In genomic region chr16:48444574-48444973, GRCh38 we compare ENCODE assay signal across 11 cellular contexts. TPM values are rescaled to one million over a fixed set of nuclear protein-coding genes. Genes with fewer than 3 reads are reported as not detected.
DNase-seq lines count a peak whose midpoint lies in the region; ATAC-seq, FAIRE-seq and TF ChIP-seq lines count a peak whose summit lies in the region.
"Had no signal": no experiment of that assay in that cellular context is flagged by ENCODE, and none has a peak within 500 bp of the region (broad histone marks: within the 10 kb centered on the region; RNA-seq: fewer than 3 reads in every experiment).

No MANE protein-coding gene starts in this region.

- WGBS in adrenal gland, 4 donors: 30 to 46% (median 38%) methylated on average over 6 of the region's 6 CpGs

- H3K27me3 ChIP-seq in GM23338 (ENCODE audit: insufficient read depth): no peaks in the 10 kb centered on the region
- H3K27me3 ChIP-seq in adrenal gland: no peaks in the 10 kb centered on the region
- no peaks in the 10 kb centered on the region for H3K27me3 ChIP-seq in left ventricle myocardium inferior (ENCODE audit: low read depth)

- ATAC-seq in GM23338 (no peak), HG02571 (IDR thresholded peaks at IDR 0.05; ENCODE audit: unreplicated experiment) (no peak), omental fat pad (ENCODE audit: low FRiP score) (no peak), GM18498 (IDR thresholded peaks at IDR 0.05; ENCODE audit: unreplicated experiment) (no peak)

- peaks cover 4% of the 10 kb centered on the region for H3K4me1 Mint-ChIP-seq in GM23338
- H3K4me1 Mint-ChIP-seq: endodermal cell had no signal

- H3K4me3 Mint-ChIP-seq in GM23338: no peak overlapping the region
- H3K4me3 Mint-ChIP-seq: activated CD4-positive, alpha-beta memory T cell treated with anti-CD3 and anti-CD28 coated beads for 36 hours; endodermal cell had no signal

- H3K9me3 ChIP-seq in adrenal gland (replicated peaks in 1 of 3) (no peaks in the 10 kb centered on the region), left ventricle myocardium inferior (replicated peaks) (no peaks in the 10 kb centered on the region)

- H3K4me2 ChIP-seq in GM23338: no peak overlapping the region

- no peak for TF ChIP-seq CTCF in GM23338 (conservative IDR thresholded peaks at IDR 0.05; ENCODE audit: low read depth in 2 of 2)
- TF ChIP-seq CTCF in adrenal gland (IDR thresholded peaks at IDR 0.05): no peak
- no peak for TF ChIP-seq CTCF in left ventricle myocardium inferior (IDR thresholded peaks at IDR 0.05; ENCODE audit: borderline replicate concordance)
- no peak for TF ChIP-seq CTCF in omental fat pad (IDR thresholded peaks at IDR 0.05)

- H3K79me2 ChIP-seq in GM23338 (replicated peaks; ENCODE audit: insufficient read depth): no peaks in the 10 kb centered on the region

- H3K9me2 ChIP-seq in GM23338 (ENCODE audit: insufficient read depth): no peaks in the 10 kb centered on the region

- intact Hi-C loops in adrenal gland (cut with DNase I) (no loop called here), left ventricle myocardium inferior (cut with micrococcal nuclease) (no loop called here)

- H3K9me3 Mint-ChIP-seq in GM23338: no peaks in the 10 kb centered on the region
- H3K9me3 Mint-ChIP-seq: activated CD4-positive, alpha-beta memory T cell treated with anti-CD3 and anti-CD28 coated beads for 36 hours; endodermal cell had no signal

- H2AFZ ChIP-seq in GM23338: peak overlapping the region; percentile 81; the same call in 1 of the 2 replicates

- H3K4me3 ChIP-seq in GM23338 (no peak overlapping the region), adrenal gland (no peak overlapping the region), left ventricle myocardium inferior (no peak overlapping the region), skin epidermis (no peak overlapping the region)

- peaks cover 7% of the 10 kb centered on the region for H3K27me3 Mint-ChIP-seq in GM23338 (ENCODE audit: insufficient read depth, low read depth, poor library complexity)
- H3K27me3 Mint-ChIP-seq: activated CD4-positive, alpha-beta memory T cell treated with anti-CD3 and anti-CD28 coated beads for 36 hours had no signal

- H3K36me3 ChIP-seq in GM23338 (ENCODE audit: insufficient read depth) (no peaks in the 10 kb centered on the region), adrenal gland (replicated peaks in 1 of 2) (no peaks in the 10 kb centered on the region), left ventricle myocardium inferior (no peaks in the 10 kb centered on the region)

- H3K4me1 ChIP-seq in GM23338 (ENCODE audit: insufficient read depth): no peaks in the 10 kb centered on the region
- H3K4me1 ChIP-seq in adrenal gland (replicated peaks in 1 of 2): peaks cover 0 to 9% of the 10 kb centered on the region in 2 donors
- H3K4me1 ChIP-seq in left ventricle myocardium inferior: peaks cover 17% of the 10 kb centered on the region

- H3K27ac Mint-ChIP-seq in GM23338: no peak overlapping the region
- H3K27ac Mint-ChIP-seq: activated CD4-positive, alpha-beta memory T cell treated with anti-CD3 and anti-CD28 coated beads for 36 hours; endodermal cell had no signal

- no peak for DNase-seq in GM23338 (ENCODE audit: low spot score)
- DNase-seq in adrenal gland: peak in 6 of 7 donors; percentile 22 to 58 (median 32)
- DNase-seq in left ventricle myocardium inferior: no peak
- DNase-seq in omental fat pad (ENCODE audit: low spot score): no peak
- DNase-seq in frontal cortex (ENCODE audit: low spot score in 2 of 2): no peak
- DNase-seq: activated CD4-positive, alpha-beta memory T cell treated with anti-CD3 and anti-CD28 coated beads for 36 hours; endodermal cell; NCI-H774 had no signal

- no peaks in the 10 kb centered on the region for H3K36me3 Mint-ChIP-seq in GM23338 (ENCODE audit: low read depth)
- H3K36me3 Mint-ChIP-seq: activated CD4-positive, alpha-beta memory T cell treated with anti-CD3 and anti-CD28 coated beads for 36 hours had no signal

- no peaks in the 10 kb centered on the region for H3F3A ChIP-seq in GM23338 (replicated peaks; ENCODE audit: low read depth)

- no peaks in the 10 kb centered on the region for H4K20me1 ChIP-seq in GM23338 (replicated peaks; ENCODE audit: insufficient read depth)

- no peak for TF ChIP-seq POLR2A in adrenal gland (IDR thresholded peaks at IDR 0.05)

- no peak for FAIRE-seq in frontal cortex (lab: Jason Lieb, UNC)

- no peak overlapping the region for H3K27ac ChIP-seq in GM23338 (ENCODE audit: low read depth)
- peak overlapping the region in 4 of 5 donors; percentile 43 to 83 (median 66) for H3K27ac ChIP-seq in adrenal gland
- H3K27ac ChIP-seq in left ventricle myocardium inferior (replicated peaks): peak overlapping the region; percentile 81
- peak overlapping the region in 16 of 21 experiments; percentile 23 to 93 (median 68) for H3K27ac ChIP-seq in skin epidermis

TF ChIP-seq in GM23338, 12 proteins besides CTCF, POLR2A, EP300 and RAD21:
- TF ChIP-seq CREB1 (CRISPR knock-in tag; IDR thresholded peaks at IDR 0.05; ENCODE audit: low read depth) (no peak), REST (IDR thresholded peaks at IDR 0.05; ENCODE audit: unreplicated experiment) (no peak)
TF ChIP-seq in GM23338: peak in this region for 0.

RNA-seq across cellular contexts. Expression of gene SIAH1, which starts 59.4 kb away (rescaled TPM):
- total RNA-seq in GM23338 (2014; rRNA removed; shearing (Covaris generic)): 47.0 and 52.7 TPM in 2 replicates
- polyA plus RNA-seq in GM23338 (2016; fragmentation: Nextera tagmentation; extraction: Ambion mirVana) (35.1 and 42.0 TPM in 2 replicates), adrenal gland (10 to 100 TPM in 2 of 3 donors, 1 to 10 TPM in 1; 9.9 to 17.4 (median 10.9) TPM)
- total RNA-seq in adrenal gland (10 to 100 TPM; 11.8 to 27.5 (median 18.0) TPM), left ventricle myocardium inferior (11.5 TPM), omental fat pad (10 to 100 TPM; 30.7 to 42.7 (median 39.6) TPM), frontal cortex (223 TPM)

Comparison
In these comparisons a context has a peak if more than half of its experiments do, and no peak if none do; other contexts are left out.
1. DNase-seq: peak in adrenal gland (6 of 7); none in GM23338 (single experiment), left ventricle myocardium inferior (single experiment), omental fat pad (single experiment) and frontal cortex (0 of 2).